Comparison of ENCODE assay signal across 35 cellular contexts in the genomic region with DNA sequence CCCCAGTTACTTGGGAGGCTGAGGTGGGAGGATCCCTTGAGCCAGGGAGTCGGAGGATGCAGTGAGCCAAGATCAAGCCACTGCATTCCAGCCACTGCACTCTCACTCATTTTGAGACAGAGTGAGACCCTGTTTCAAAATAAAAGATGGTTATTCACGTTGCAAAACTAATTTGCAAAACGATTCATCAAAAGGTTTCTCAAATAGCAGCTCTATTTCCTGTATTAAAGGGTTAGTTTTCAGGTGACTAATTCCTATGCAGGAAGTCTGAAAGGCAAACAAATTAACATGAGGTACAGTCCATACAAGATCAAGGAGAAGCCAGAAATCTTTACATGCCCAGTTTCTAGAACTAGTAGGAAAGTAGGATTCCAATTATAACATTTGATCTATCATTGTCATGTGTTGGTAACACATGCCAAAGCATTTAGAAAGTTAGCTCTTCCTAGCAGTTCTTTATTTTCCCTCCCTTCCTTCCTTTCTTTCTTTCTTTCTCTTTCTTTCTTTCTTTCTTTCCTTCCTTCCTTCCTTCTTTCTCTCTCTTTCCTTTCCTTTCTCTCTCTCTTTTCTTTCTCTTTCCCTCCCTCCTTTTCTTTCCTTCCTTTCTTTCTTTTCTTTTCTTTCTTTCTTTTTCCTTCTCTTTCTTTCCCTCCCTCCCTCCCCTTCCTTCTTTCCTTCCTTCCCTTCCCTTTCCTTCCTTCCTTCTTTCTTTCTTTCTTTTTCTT. TPM values are rescaled to one million over a fixed set of nuclear protein-coding genes. Genes with fewer than 3 reads are reported as not detected.
A peak's percentile ranks its signal among the peaks of the same experiment; 100 is the strongest.
DNase-seq lines count a peak whose midpoint lies in the region; ATAC-seq, FAIRE-seq and TF ChIP-seq lines count a peak whose summit lies in the region.
"Had no signal": no experiment of that assay in that cellular context is flagged by ENCODE, and none has a peak within 500 bp of the region (broad histone marks: within the 10 kb centered on the region; RNA-seq: fewer than 3 reads in every experiment).

No MANE protein-coding gene starts in this region.

- H3K4me3 Mint-ChIP-seq in activated naive CD4-positive, alpha-beta T cell treated with anti-CD3 and anti-CD28 coated beads for 36 hours, result no peak overlapping the region
- H3K4me3 Mint-ChIP-seq: activated CD4-positive, alpha-beta memory T cell treated with anti-CD3 and anti-CD28 coated beads, Interleukin-2, amount 10 ng/mL, durations not matched to agents 7 days and 5 days; activated T-helper 17 cell treated with anti-CD3 and anti-CD28 coated beads, Interleukin-2, amount 50 U/mL, for 72 hours; immature natural killer cell; stimulated activated memory B cell treated with anti-CD40 and anti-IgM and Interleukin-4, amounts not matched to agents 10 μg/mL and 1 μg/mL and 100 μg/mL, for 72 hours had no signal

- no peaks in the 10 kb centered on the region for H3F3A ChIP-seq in PC-3 (ENCODE audit: low read length, unreplicated experiment)

- peak; percentile 95 for ATAC-seq in PC-3
- ATAC-seq: activated T-helper 17 cell treated with anti-CD3 and anti-CD28 coated beads, Interleukin-2, amount 50 U/mL, for 72 hours; stimulated activated memory B cell treated with anti-CD40 and anti-IgM and Interleukin-4, amounts not matched to agents 10 μg/mL and 1 μg/mL and 100 μg/mL, for 72 hours had no signal

- CTCF ChIA-PET in activated naive CD4-positive, alpha-beta T cell treated with anti-CD3 and anti-CD28 coated beads for 36 hours (lab: Charles Lee), result interaction anchor here (0.8 kb wide), 1 partner anchor 48 kb away, joined by 5 read pairs; no protein-coding TSS in a partner anchor
- CTCF ChIA-PET in PC-3 (lab: Charles Lee), result interaction anchor here (0.7 kb wide), 1 partner anchor 17 kb away, joined by 4 read pairs; no protein-coding TSS in a partner anchor

- H3K27ac ChIP-seq in PC-3 (ENCODE audit: low read length), result peak overlapping the region; percentile 75
- H3K27ac ChIP-seq: cardiac muscle cell, colonic mucosa, left ventricle myocardium inferior, parathyroid adenoma, Peyer's patch, SJCRH30, skin epidermis, upper lobe of left lung had no signal

- peaks cover 20% of the 10 kb centered on the region for H3K4me1 ChIP-seq in PC-3 (ENCODE audit: insufficient read depth, low read length)
- H3K4me1 ChIP-seq: colonic mucosa, parathyroid adenoma, Peyer's patch, SJCRH30, upper lobe of left lung had no signal

- H3K27me3 ChIP-seq in PC-3 (ENCODE audit: low read length), result no peaks in the 10 kb centered on the region
- peaks cover 2% of the 10 kb centered on the region for H3K27me3 ChIP-seq in bronchial epithelial cell (ENCODE audit: control insufficient read depth, insufficient read depth, low read length)
- H3K27me3 ChIP-seq: cardiac muscle cell, colonic mucosa, Peyer's patch, SJCRH30, upper lobe of left lung had no signal

- TF ChIP-seq CTCF in PC-3 (conservative IDR thresholded peaks at IDR 0.05; ENCODE audit: low read depth, low read length), result no peak
- TF ChIP-seq CTCF in bronchial epithelial cell (IDR thresholded peaks at IDR 0.05; ENCODE audit: insufficient read depth, low read length, severe bottlenecking), result no peak

- no peaks in the 10 kb centered on the region for H3K9me3 Mint-ChIP-seq in activated naive CD4-positive, alpha-beta T cell treated with anti-CD3 and anti-CD28 coated beads for 36 hours
- H3K9me3 Mint-ChIP-seq: activated CD4-positive, alpha-beta memory T cell treated with anti-CD3 and anti-CD28 coated beads, Interleukin-2, amount 10 ng/mL, durations not matched to agents 7 days and 5 days; activated naive CD4-positive, alpha-beta T cell treated with anti-CD3 and anti-CD28 coated beads, Interleukin-2, amount 50 U/mL, for 72 hours; activated T-helper 17 cell treated with anti-CD3 and anti-CD28 coated beads, Interleukin-2, amount 50 U/mL, for 72 hours; immature natural killer cell; stimulated activated memory B cell treated with anti-CD40 and anti-IgM and Interleukin-4, amounts not matched to agents 10 μg/mL and 1 μg/mL and 100 μg/mL, for 72 hours had no signal

- H3K36me3 ChIP-seq in PC-3 (ENCODE audit: low read depth, low read length) (no peaks in the 10 kb centered on the region), bronchial epithelial cell (ENCODE audit: control insufficient read depth, insufficient read depth, low read length) (no peaks in the 10 kb centered on the region)
- H3K36me3 ChIP-seq: cardiac muscle cell, colonic mucosa, Peyer's patch, upper lobe of left lung had no signal

- no TSS peak for BruUV-seq in PC-3 (replicated peaks; lab: Mats Ljungman, UMichigan)

- H3K9me2 ChIP-seq in PC-3 (replicated peaks; ENCODE audit: low read length), result no peaks in the 10 kb centered on the region

- intact Hi-C loops in activated naive CD4-positive, alpha-beta T cell treated with anti-CD3 and anti-CD28 coated beads for 36 hours (cut with micrococcal nuclease), result no loop called here
- intact Hi-C loops in PC-3 (cut with micrococcal nuclease), result loop anchor here (1.0 to 5.0 kb wide), 3 partner anchors 13 to 72 kb away; no protein-coding TSS in a partner anchor

- H3K36me3 Mint-ChIP-seq in activated naive CD4-positive, alpha-beta T cell treated with anti-CD3 and anti-CD28 coated beads for 36 hours (ENCODE audit: low read depth), result no peaks in the 10 kb centered on the region
- H3K36me3 Mint-ChIP-seq: activated naive CD4-positive, alpha-beta T cell treated with anti-CD3 and anti-CD28 coated beads, Interleukin-2, amount 50 U/mL, for 72 hours; stimulated activated memory B cell treated with anti-CD40 and anti-IgM and Interleukin-4, amounts not matched to agents 10 μg/mL and 1 μg/mL and 100 μg/mL, for 72 hours had no signal

- no peaks in the 10 kb centered on the region for H4K20me1 ChIP-seq in PC-3 (ENCODE audit: low read length)

- DNase-seq in activated naive CD4-positive, alpha-beta T cell treated with anti-CD3 and anti-CD28 coated beads for 36 hours, result peak; percentile 12
- no peak for DNase-seq in activated naive CD4-positive, alpha-beta T cell treated with anti-CD3 and anti-CD28 coated beads, Interleukin-2, amount 50 U/mL, for 16 hours
- DNase-seq in PC-3 (peak; percentile 69), bronchial epithelial cell (ENCODE audit: low read depth) (peak; percentile 73), GF-D8 (lab: John Stamatoyannopoulos, UW) (no peak), NCI-H748 treated with DMSO at 0.1 percent for 48 hours (lab: John Stamatoyannopoulos, UW) (no peak), NCI-H146 (lab: John Stamatoyannopoulos, UW) (no peak)
- DNase-seq in activated CD4-positive, CD25-positive, alpha-beta regulatory T cell treated with anti-CD3 and anti-CD28 coated beads, Interleukin-2, amount 50 U/mL, for 72 hours, result no peak
- DNase-seq: activated CD4-positive, alpha-beta memory T cell treated with anti-CD3 and anti-CD28 coated beads, Interleukin-2, amount 10 ng/mL, durations not matched to agents 7 days and 5 days; activated CD8-positive, alpha-beta memory T cell treated with anti-CD3 and anti-CD28 coated beads, Interleukin-2, amount 50 U/mL, for 4 hours; amygdala; colonic mucosa; effector CD4-positive, alpha-beta T cell; EL; H7; hypothalamus; immature natural killer cell; Karpas-422; left ventricle myocardium inferior; MV-4-11; NCI-H1436; NCI-H226; Peyer's patch; SJCRH30; upper lobe of left lung had no signal

- peaks cover 4% of the 10 kb centered on the region for H3K4me1 Mint-ChIP-seq in activated naive CD4-positive, alpha-beta T cell treated with anti-CD3 and anti-CD28 coated beads for 36 hours (ENCODE audit: low read depth)
- H3K4me1 Mint-ChIP-seq: activated T-helper 17 cell treated with anti-CD3 and anti-CD28 coated beads, Interleukin-2, amount 50 U/mL, for 72 hours had no signal

- H3K4me2 ChIP-seq in PC-3 (ENCODE audit: low read length), result peak overlapping the region; percentile 73

- no peaks in the 10 kb centered on the region for H3K79me2 ChIP-seq in PC-3 (ENCODE audit: low read length)

- H3K4me3 ChIP-seq in PC-3 (ENCODE audit: low read length) (no peak overlapping the region), bronchial epithelial cell (ENCODE audit: low read depth, low read length) (no peak overlapping the region)
- H3K4me3 ChIP-seq: cardiac muscle cell, colonic mucosa, left ventricle myocardium inferior, Peyer's patch, SJCRH30, skin epidermis, upper lobe of left lung had no signal

- H3K9me3 ChIP-seq in PC-3 (ENCODE audit: low read length), result no peaks in the 10 kb centered on the region
- H3K9me3 ChIP-seq: colonic mucosa, left ventricle myocardium inferior, Peyer's patch, SJCRH30, upper lobe of left lung had no signal

- H2AFZ ChIP-seq in PC-3 (ENCODE audit: low read length), result 0 out of 2 replicates have a peak overlapping the region, but pooled peaks have one; percentile 16
- H2AFZ ChIP-seq: parathyroid adenoma had no signal

- POLR2A ChIA-PET in PC-3 (lab: Charles Lee; ENCODE audit: unreplicated experiment), result interaction anchor here (0.6 kb wide), 1 partner anchor 15 kb away, joined by 7 read pairs; no protein-coding TSS in a partner anchor

- no peaks in the 10 kb centered on the region for H3K27me3 Mint-ChIP-seq in activated naive CD4-positive, alpha-beta T cell treated with anti-CD3 and anti-CD28 coated beads for 36 hours (ENCODE audit: low read depth)

- H3K27ac Mint-ChIP-seq in activated naive CD4-positive, alpha-beta T cell treated with anti-CD3 and anti-CD28 coated beads for 36 hours, result no peak overlapping the region
- H3K27ac Mint-ChIP-seq: activated CD4-positive, alpha-beta memory T cell treated with anti-CD3 and anti-CD28 coated beads, Interleukin-2, amount 10 ng/mL, durations not matched to agents 7 days and 5 days; activated naive CD4-positive, alpha-beta T cell treated with anti-CD3 and anti-CD28 coated beads, Interleukin-2, amount 50 U/mL, for 72 hours; activated T-helper 17 cell treated with anti-CD3 and anti-CD28 coated beads, Interleukin-2, amount 50 U/mL, for 72 hours; immature natural killer cell; stimulated activated memory B cell treated with anti-CD40 and anti-IgM and Interleukin-4, amounts not matched to agents 10 μg/mL and 1 μg/mL and 100 μg/mL, for 72 hours had no signal

- FAIRE-seq in bronchial epithelial cell (lab: Jason Lieb, UNC), result no peak
- FAIRE-seq: A204.1, GM12891, TTC549 had no signal

- no peak overlapping the region for H3K9ac ChIP-seq in PC-3 (ENCODE audit: low read length)
- H3K9ac ChIP-seq: parathyroid adenoma had no signal

RNA-seq across cellular contexts. Expression of a gene that starts 49.3 kb away (rescaled TPM):
- not detected for total RNA-seq in activated naive CD4-positive, alpha-beta T cell treated with anti-CD3 and anti-CD28 coated beads for 36 hours
- total RNA-seq in PC-3 (2014; rRNA removed) (8.9 and 10.6 TPM in 2 replicates), bronchial epithelial cell (0.26 TPM in 1 of 2 replicates, not detected in the other)
- total RNA-seq: activated CD4-positive, alpha-beta memory T cell treated with anti-CD3 and anti-CD28 coated beads, Interleukin-2, amount 10 ng/mL, durations not matched to agents 7 days and 5 days; activated naive CD4-positive, alpha-beta T cell treated with anti-CD3 and anti-CD28 coated beads, Interleukin-2, amount 50 U/mL, for 72 hours; activated T-helper 17 cell treated with anti-CD3 and anti-CD28 coated beads, Interleukin-2, amount 50 U/mL, for 72 hours; T-helper 1 cell treated with Interleukin-12 subunit alpha and Interleukin-12 subunit beta and Interleukin-4 antibody, amounts not matched to agents 30 ng/mL and 1 ng/mL, for 36 hours had no signal

Comparison
In these comparisons a context has a peak if more than half of its experiments do, and no peak if none do; other contexts are left out.
1. DNase-seq: peak in activated naive CD4-positive, alpha-beta T cell treated with anti-CD3 and anti-CD28 coated beads for 36 hours (single experiment), PC-3 (single experiment) and bronchial epithelial cell (single experiment); none in activated naive CD4-positive, alpha-beta T cell treated with anti-CD3 and anti-CD28 coated beads, Interleukin-2, amount 50 U/mL, for 16 hours (single experiment), GF-D8 (single experiment), NCI-H748 treated with DMSO at 0.1 percent for 48 hours (single experiment), activated CD4-positive, CD25-positive, alpha-beta regulatory T cell treated with anti-CD3 and anti-CD28 coated beads, Interleukin-2, amount 50 U/mL, for 72 hours (single experiment) and NCI-H146 (single experiment).